Comparison of ENCODE assay signal across 31 cellular contexts in genomic region chr5:4643190-4643589, GRCh38.
"Had no signal": no experiment of that assay in that cellular context is flagged by ENCODE, and none has a peak within 500 bp of the region (broad histone marks: within the 10 kb centered on the region; RNA-seq: fewer than 3 reads in every experiment).

No MANE protein-coding gene starts in this region.

- ATAC-seq: activated CD4-positive, CD25-positive, alpha-beta regulatory T cell treated with anti-CD3 and anti-CD28 coated beads, Interleukin-2, amount 50 U/mL, for 24 hours; body of pancreas; heart left ventricle; naive thymus-derived CD8-positive, alpha-beta T cell; right cardiac atrium; T-helper 17 cell had no signal

- H3K4me2 ChIP-seq: neural progenitor cell had no signal

- H3K4me1 ChIP-seq: adrenal gland, body of pancreas, heart left ventricle, parathyroid adenoma, spleen, suprapubic skin, tibial artery had no signal

- H3K9ac ChIP-seq: neural progenitor cell, parathyroid adenoma had no signal

- H3K79me2 ChIP-seq: parathyroid adenoma had no signal

- H3K9me3 ChIP-seq: adrenal gland, body of pancreas, suprapubic skin, tibial artery had no signal

- H3K4me1 Mint-ChIP-seq: activated CD4-positive, alpha-beta T cell treated with anti-CD3 and anti-CD28 coated beads, Interleukin-2, amount 10 ng/mL, durations not matched to agents 24 days and 14 days; activated naive CD8-positive, alpha-beta T cell treated with anti-CD3 and anti-CD28 coated beads for 36 hours; immature natural killer cell; naive thymus-derived CD8-positive, alpha-beta T cell; T-helper 17 cell had no signal

- H3K27ac ChIP-seq: adrenal gland, body of pancreas, coronary artery, dorsolateral prefrontal cortex, heart left ventricle, neural progenitor cell, parathyroid adenoma, spleen, suprapubic skin, tibial artery, WERI-Rb-1 had no signal

- H2AFZ ChIP-seq: neural progenitor cell, parathyroid adenoma had no signal

- DNase-seq: activated CD4-positive, alpha-beta memory T cell treated with anti-CD3 and anti-CD28 coated beads for 36 hours; activated CD4-positive, alpha-beta T cell treated with anti-CD3 and anti-CD28 coated beads, Interleukin-2, amount 10 ng/mL, durations not matched to agents 24 days and 14 days; activated CD8-positive, alpha-beta memory T cell treated with anti-CD3 and anti-CD28 coated beads, Interleukin-2, amount 50 U/mL, for 4 hours; activated effector memory CD4-positive, alpha-beta T cell treated with anti-CD3 and anti-CD28 coated beads, Interleukin-2, amount 50 U/mL, for 16 hours; activated naive CD4-positive, alpha-beta T cell treated with anti-CD3 and anti-CD28 coated beads for 36 hours; activated naive CD8-positive, alpha-beta T cell treated with anti-CD3 and anti-CD28 coated beads for 36 hours; activated T-cell treated with anti-CD3 and anti-CD28 coated beads, Interleukin-2, amount 50 U/mL, for 1 hour; adrenal gland; aorta; body of pancreas; dorsolateral prefrontal cortex; effector memory CD4-positive, alpha-beta T cell; foreskin fibroblast; heart left ventricle; hypothalamus; immature natural killer cell; naive thymus-derived CD8-positive, alpha-beta T cell; occipital lobe; right cardiac atrium; spleen; stimulated activated naive CD4-positive, alpha-beta T cell; T-helper 17 cell; T1000; tibial artery; WERI-Rb-1 had no signal

- H3K27me3 Mint-ChIP-seq: activated CD4-positive, alpha-beta memory T cell treated with anti-CD3 and anti-CD28 coated beads for 36 hours; activated CD4-positive, alpha-beta T cell treated with anti-CD3 and anti-CD28 coated beads, Interleukin-2, amount 10 ng/mL, durations not matched to agents 24 days and 14 days; activated naive CD8-positive, alpha-beta T cell treated with anti-CD3 and anti-CD28 coated beads for 36 hours; naive thymus-derived CD8-positive, alpha-beta T cell; T-helper 17 cell had no signal

- H3K4me3 Mint-ChIP-seq: activated CD4-positive, alpha-beta memory T cell treated with anti-CD3 and anti-CD28 coated beads for 36 hours; activated CD4-positive, alpha-beta T cell treated with anti-CD3 and anti-CD28 coated beads, Interleukin-2, amount 10 ng/mL, durations not matched to agents 24 days and 14 days; activated naive CD4-positive, alpha-beta T cell treated with anti-CD3 and anti-CD28 coated beads for 36 hours; activated naive CD8-positive, alpha-beta T cell treated with anti-CD3 and anti-CD28 coated beads for 36 hours; activated T-helper 1 cell treated with anti-CD3 and anti-CD28 coated beads, Interleukin-12 subunit alpha, Interleukin-12 subunit beta, Interleukin-2, Interleukin-4 antibody, amounts not matched to agents 30 ng/mL and 10 ng/mL and 1 ng/mL, durations not matched to agents 14 hours and 24 hours and 36 hours; immature natural killer cell; neural progenitor cell; T-helper 17 cell had no signal

- H3K27ac Mint-ChIP-seq: activated CD4-positive, alpha-beta memory T cell treated with anti-CD3 and anti-CD28 coated beads for 36 hours; activated CD4-positive, alpha-beta T cell treated with anti-CD3 and anti-CD28 coated beads, Interleukin-2, amount 10 ng/mL, durations not matched to agents 24 days and 14 days; activated naive CD4-positive, alpha-beta T cell treated with anti-CD3 and anti-CD28 coated beads for 36 hours; activated naive CD8-positive, alpha-beta T cell treated with anti-CD3 and anti-CD28 coated beads for 36 hours; activated T-helper 1 cell treated with anti-CD3 and anti-CD28 coated beads, Interleukin-12 subunit alpha, Interleukin-12 subunit beta, Interleukin-2, Interleukin-4 antibody, amounts not matched to agents 30 ng/mL and 10 ng/mL and 1 ng/mL, durations not matched to agents 14 hours and 24 hours and 36 hours; immature natural killer cell; naive thymus-derived CD8-positive, alpha-beta T cell; neural progenitor cell; T-helper 17 cell had no signal

- H3K27me3 ChIP-seq: adrenal gland, body of pancreas, heart left ventricle, neural progenitor cell, spleen, suprapubic skin, tibial artery had no signal

- H3K36me3 Mint-ChIP-seq: activated CD4-positive, alpha-beta memory T cell treated with anti-CD3 and anti-CD28 coated beads for 36 hours; activated naive CD8-positive, alpha-beta T cell treated with anti-CD3 and anti-CD28 coated beads for 36 hours; immature natural killer cell; naive thymus-derived CD8-positive, alpha-beta T cell; neural progenitor cell had no signal

- H3K9me3 Mint-ChIP-seq: activated CD4-positive, alpha-beta T cell treated with anti-CD3 and anti-CD28 coated beads, Interleukin-2, amount 10 ng/mL, durations not matched to agents 24 days and 14 days; activated naive CD4-positive, alpha-beta T cell treated with anti-CD3 and anti-CD28 coated beads for 36 hours; activated naive CD8-positive, alpha-beta T cell treated with anti-CD3 and anti-CD28 coated beads for 36 hours; neural progenitor cell had no signal
